1 cellular context compared by ENCODE assay signal in genomic region chr19:54159352-54160181, GRCh38.
TF ChIP-seq lines count a peak whose summit lies in the region.

TSS of gene LENG1 (minus strand) at chr19:54159721. CDS start at chr19:54159695, 26 bp downstream.

TF ChIP-seq in HepG2, 621 proteins besides CTCF, POLR2A, EP300 and RAD21 (continued from another document and continues in another):
- TF ChIP-seq, protein P1, sequence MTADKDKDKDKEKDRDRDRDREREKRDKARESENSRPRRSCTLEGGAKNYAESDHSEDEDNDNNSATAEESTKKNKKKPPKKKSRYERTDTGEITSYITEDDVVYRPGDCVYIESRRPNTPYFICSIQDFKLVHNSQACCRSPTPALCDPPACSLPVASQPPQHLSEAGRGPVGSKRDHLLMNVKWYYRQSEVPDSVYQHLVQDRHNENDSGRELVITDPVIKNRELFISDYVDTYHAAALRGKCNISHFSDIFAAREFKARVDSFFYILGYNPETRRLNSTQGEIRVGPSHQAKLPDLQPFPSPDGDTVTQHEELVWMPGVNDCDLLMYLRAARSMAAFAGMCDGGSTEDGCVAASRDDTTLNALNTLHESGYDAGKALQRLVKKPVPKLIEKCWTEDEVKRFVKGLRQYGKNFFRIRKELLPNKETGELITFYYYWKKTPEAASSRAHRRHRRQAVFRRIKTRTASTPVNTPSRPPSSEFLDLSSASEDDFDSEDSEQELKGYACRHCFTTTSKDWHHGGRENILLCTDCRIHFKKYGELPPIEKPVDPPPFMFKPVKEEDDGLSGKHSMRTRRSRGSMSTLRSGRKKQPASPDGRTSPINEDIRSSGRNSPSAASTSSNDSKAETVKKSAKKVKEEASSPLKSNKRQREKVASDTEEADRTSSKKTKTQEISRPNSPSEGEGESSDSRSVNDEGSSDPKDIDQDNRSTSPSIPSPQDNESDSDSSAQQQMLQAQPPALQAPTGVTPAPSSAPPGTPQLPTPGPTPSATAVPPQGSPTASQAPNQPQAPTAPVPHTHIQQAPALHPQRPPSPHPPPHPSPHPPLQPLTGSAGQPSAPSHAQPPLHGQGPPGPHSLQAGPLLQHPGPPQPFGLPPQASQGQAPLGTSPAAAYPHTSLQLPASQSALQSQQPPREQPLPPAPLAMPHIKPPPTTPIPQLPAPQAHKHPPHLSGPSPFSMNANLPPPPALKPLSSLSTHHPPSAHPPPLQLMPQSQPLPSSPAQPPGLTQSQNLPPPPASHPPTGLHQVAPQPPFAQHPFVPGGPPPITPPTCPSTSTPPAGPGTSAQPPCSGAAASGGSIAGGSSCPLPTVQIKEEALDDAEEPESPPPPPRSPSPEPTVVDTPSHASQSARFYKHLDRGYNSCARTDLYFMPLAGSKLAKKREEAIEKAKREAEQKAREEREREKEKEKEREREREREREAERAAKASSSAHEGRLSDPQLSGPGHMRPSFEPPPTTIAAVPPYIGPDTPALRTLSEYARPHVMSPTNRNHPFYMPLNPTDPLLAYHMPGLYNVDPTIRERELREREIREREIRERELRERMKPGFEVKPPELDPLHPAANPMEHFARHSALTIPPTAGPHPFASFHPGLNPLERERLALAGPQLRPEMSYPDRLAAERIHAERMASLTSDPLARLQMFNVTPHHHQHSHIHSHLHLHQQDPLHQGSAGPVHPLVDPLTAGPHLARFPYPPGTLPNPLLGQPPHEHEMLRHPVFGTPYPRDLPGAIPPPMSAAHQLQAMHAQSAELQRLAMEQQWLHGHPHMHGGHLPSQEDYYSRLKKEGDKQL (CRISPR knock-in tag; IDR thresholded peaks at IDR 0.05; ENCODE audit: low read depth) = no peak
- TF ChIP-seq ATF7-NPFF (CRISPR knock-in tag; IDR thresholded peaks at IDR 0.05; ENCODE audit: low read depth) (0 out of 2 replicates have a peak, but pooled peaks have one; percentile 64), ZBTB2 (CRISPR knock-in tag; IDR thresholded peaks at IDR 0.05; ENCODE audit: low read depth) (no peak), POLR2AphosphoS5 (IDR thresholded peaks at IDR 0.05; ENCODE audit: low read depth, low read length) (peak; percentile 65), ISL2 (CRISPR knock-in tag; IDR thresholded peaks at IDR 0.05) (no peak), ZSCAN12 (CRISPR knock-in tag; IDR thresholded peaks at IDR 0.05) (no peak), NR2F6 (IDR thresholded peaks at IDR 0.05) (no peak), NR2F6 (CRISPR knock-in tag; IDR thresholded peaks at IDR 0.05) (no peak), FLYWCH1 (CRISPR knock-in tag; IDR thresholded peaks at IDR 0.05) (no peak), ZFP37 (CRISPR knock-in tag; IDR thresholded peaks at IDR 0.05; ENCODE audit: borderline replicate concordance) (no peak), MED1 (CRISPR knock-in tag; IDR thresholded peaks at IDR 0.05) (no peak), ZNF30 (CRISPR knock-in tag; IDR thresholded peaks at IDR 0.05) (no peak), AKAP8 (CRISPR knock-in tag; IDR thresholded peaks at IDR 0.05) (no peak), NCOA1 (CRISPR knock-in tag; IDR thresholded peaks at IDR 0.05) (no peak; the same call in 1 of the 2 replicates), ZSCAN30 (CRISPR knock-in tag; IDR thresholded peaks at IDR 0.05) (no peak), LCORL (IDR thresholded peaks at IDR 0.05) (no peak), LCORL (CRISPR knock-in tag; IDR thresholded peaks at IDR 0.05) (peak; percentile 51), ZSCAN9 (CRISPR knock-in tag; IDR thresholded peaks at IDR 0.05; ENCODE audit: borderline replicate concordance) (peak; percentile 47; the same call in 1 of the 2 replicates), SMYD3 (CRISPR knock-in tag; IDR thresholded peaks at IDR 0.05) (peak; percentile 83; the same call in 1 of the 2 replicates), CREM (IDR thresholded peaks at IDR 0.05) (peak; percentile 88), CREM (CRISPR knock-in tag; IDR thresholded peaks at IDR 0.05) (no peak), TSC22D2 (CRISPR knock-in tag; IDR thresholded peaks at IDR 0.05; ENCODE audit: borderline replicate concordance) (peak; percentile 90; the same call in 1 of the 2 replicates), ZSCAN22 (CRISPR knock-in tag; IDR thresholded peaks at IDR 0.05) (no peak), HDAC1 (CRISPR knock-in tag; IDR thresholded peaks at IDR 0.05) (peak; percentile 92), ZNF83 (CRISPR knock-in tag; IDR thresholded peaks at IDR 0.05; ENCODE audit: borderline replicate concordance) (no peak), ZNF33A (CRISPR knock-in tag; IDR thresholded peaks at IDR 0.05; ENCODE audit: borderline replicate concordance) (no peak), ZXDC (CRISPR knock-in tag; IDR thresholded peaks at IDR 0.05) (0 out of 2 replicates have a peak, but pooled peaks have one; percentile 38), SALL2 (CRISPR knock-in tag; IDR thresholded peaks at IDR 0.05) (peak; percentile 81; the same call in 1 of the 2 replicates), ZNF232 (CRISPR knock-in tag; IDR thresholded peaks at IDR 0.05; ENCODE audit: borderline replicate concordance) (no peak), NFYC (CRISPR knock-in tag; IDR thresholded peaks at IDR 0.05) (peak; percentile 98), BORCS8-MEF2B (CRISPR knock-in tag; IDR thresholded peaks at IDR 0.05) (peak; percentile 39; the same call in 1 of the 2 replicates), ZNF75D (CRISPR knock-in tag; IDR thresholded peaks at IDR 0.05; ENCODE audit: borderline replicate concordance) (no peak), ZNF484 (CRISPR knock-in tag; IDR thresholded peaks at IDR 0.05; ENCODE audit: borderline replicate concordance, low read depth) (no peak), SMARCC2 (IDR thresholded peaks at IDR 0.05) (no peak), SRF (IDR thresholded peaks at IDR 0.05; ENCODE audit: low read depth, low read length) (no peak), MXD4 (CRISPR knock-in tag; IDR thresholded peaks at IDR 0.05) (no peak; the same call in 1 of the 2 replicates), KLF16 (CRISPR knock-in tag; IDR thresholded peaks at IDR 0.05) (peak in 1 of 2 experiments; percentile 50; a peak in 2 of 4 replicates), TBX2 (CRISPR knock-in tag; IDR thresholded peaks at IDR 0.05; ENCODE audit: borderline replicate concordance) (peak; percentile 45; the same call in 1 of the 2 replicates), GZF1 (CRISPR knock-in tag; IDR thresholded peaks at IDR 0.05) (no peak), ZNF562 (CRISPR knock-in tag; IDR thresholded peaks at IDR 0.05; ENCODE audit: borderline replicate concordance) (no peak), GATA4 (IDR thresholded peaks at IDR 0.05; ENCODE audit: borderline replicate concordance, low read depth) (peak; percentile 56; the same call in 1 of the 2 replicates), ZBTB42 (CRISPR knock-in tag; IDR thresholded peaks at IDR 0.05) (no peak), FOXO1 (CRISPR knock-in tag; IDR thresholded peaks at IDR 0.05) (peak; percentile 13; the same call in 1 of the 2 replicates), ZNF720 (CRISPR knock-in tag; IDR thresholded peaks at IDR 0.05) (no peak), REXO4 (CRISPR knock-in tag; IDR thresholded peaks at IDR 0.05; ENCODE audit: borderline replicate concordance) (no peak), DBP (CRISPR knock-in tag; IDR thresholded peaks at IDR 0.05; ENCODE audit: not compliant biosample characterization) (no peak), ZNF331 (CRISPR knock-in tag; IDR thresholded peaks at IDR 0.05) (0 out of 2 replicates have a peak, but pooled peaks have one; percentile 27)
- TF ChIP-seq, protein P2, sequence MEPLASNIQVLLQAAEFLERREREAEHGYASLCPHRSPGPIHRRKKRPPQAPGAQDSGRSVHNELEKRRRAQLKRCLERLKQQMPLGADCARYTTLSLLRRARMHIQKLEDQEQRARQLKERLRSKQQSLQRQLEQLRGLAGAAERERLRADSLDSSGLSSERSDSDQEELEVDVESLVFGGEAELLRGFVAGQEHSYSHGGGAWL (CRISPR knock-in tag; IDR thresholded peaks at IDR 0.05) = peak; percentile 41; the same call in 1 of the 2 replicates
- TF ChIP-seq, protein P3, sequence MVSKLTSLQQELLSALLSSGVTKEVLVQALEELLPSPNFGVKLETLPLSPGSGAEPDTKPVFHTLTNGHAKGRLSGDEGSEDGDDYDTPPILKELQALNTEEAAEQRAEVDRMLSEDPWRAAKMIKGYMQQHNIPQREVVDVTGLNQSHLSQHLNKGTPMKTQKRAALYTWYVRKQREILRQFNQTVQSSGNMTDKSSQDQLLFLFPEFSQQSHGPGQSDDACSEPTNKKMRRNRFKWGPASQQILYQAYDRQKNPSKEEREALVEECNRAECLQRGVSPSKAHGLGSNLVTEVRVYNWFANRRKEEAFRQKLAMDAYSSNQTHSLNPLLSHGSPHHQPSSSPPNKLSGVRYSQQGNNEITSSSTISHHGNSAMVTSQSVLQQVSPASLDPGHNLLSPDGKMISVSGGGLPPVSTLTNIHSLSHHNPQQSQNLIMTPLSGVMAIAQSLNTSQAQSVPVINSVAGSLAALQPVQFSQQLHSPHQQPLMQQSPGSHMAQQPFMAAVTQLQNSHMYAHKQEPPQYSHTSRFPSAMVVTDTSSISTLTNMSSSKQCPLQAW (CRISPR knock-in tag; IDR thresholded peaks at IDR 0.05) = peak; percentile 42; the same call in 1 of the 2 replicates
- TF ChIP-seq, protein P4, sequence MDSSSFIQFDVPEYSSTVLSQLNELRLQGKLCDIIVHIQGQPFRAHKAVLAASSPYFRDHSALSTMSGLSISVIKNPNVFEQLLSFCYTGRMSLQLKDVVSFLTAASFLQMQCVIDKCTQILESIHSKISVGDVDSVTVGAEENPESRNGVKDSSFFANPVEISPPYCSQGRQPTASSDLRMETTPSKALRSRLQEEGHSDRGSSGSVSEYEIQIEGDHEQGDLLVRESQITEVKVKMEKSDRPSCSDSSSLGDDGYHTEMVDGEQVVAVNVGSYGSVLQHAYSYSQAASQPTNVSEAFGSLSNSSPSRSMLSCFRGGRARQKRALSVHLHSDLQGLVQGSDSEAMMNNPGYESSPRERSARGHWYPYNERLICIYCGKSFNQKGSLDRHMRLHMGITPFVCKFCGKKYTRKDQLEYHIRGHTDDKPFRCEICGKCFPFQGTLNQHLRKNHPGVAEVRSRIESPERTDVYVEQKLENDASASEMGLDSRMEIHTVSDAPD (CRISPR knock-in tag; IDR thresholded peaks at IDR 0.05) = 0 out of 2 replicates have a peak, but pooled peaks have one; percentile 7
- TF ChIP-seq, protein P5, sequence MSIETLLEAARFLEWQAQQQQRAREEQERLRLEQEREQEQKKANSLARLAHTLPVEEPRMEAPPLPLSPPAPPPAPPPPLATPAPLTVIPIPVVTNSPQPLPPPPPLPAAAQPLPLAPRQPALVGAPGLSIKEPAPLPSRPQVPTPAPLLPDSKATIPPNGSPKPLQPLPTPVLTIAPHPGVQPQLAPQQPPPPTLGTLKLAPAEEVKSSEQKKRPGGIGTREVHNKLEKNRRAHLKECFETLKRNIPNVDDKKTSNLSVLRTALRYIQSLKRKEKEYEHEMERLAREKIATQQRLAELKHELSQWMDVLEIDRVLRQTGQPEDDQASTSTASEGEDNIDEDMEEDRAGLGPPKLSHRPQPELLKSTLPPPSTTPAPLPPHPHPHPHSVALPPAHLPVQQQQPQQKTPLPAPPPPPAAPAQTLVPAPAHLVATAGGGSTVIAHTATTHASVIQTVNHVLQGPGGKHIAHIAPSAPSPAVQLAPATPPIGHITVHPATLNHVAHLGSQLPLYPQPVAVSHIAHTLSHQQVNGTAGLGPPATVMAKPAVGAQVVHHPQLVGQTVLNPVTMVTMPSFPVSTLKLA (IDR thresholded peaks at IDR 0.05) = peak; percentile 29
- TF ChIP-seq, protein P6, sequence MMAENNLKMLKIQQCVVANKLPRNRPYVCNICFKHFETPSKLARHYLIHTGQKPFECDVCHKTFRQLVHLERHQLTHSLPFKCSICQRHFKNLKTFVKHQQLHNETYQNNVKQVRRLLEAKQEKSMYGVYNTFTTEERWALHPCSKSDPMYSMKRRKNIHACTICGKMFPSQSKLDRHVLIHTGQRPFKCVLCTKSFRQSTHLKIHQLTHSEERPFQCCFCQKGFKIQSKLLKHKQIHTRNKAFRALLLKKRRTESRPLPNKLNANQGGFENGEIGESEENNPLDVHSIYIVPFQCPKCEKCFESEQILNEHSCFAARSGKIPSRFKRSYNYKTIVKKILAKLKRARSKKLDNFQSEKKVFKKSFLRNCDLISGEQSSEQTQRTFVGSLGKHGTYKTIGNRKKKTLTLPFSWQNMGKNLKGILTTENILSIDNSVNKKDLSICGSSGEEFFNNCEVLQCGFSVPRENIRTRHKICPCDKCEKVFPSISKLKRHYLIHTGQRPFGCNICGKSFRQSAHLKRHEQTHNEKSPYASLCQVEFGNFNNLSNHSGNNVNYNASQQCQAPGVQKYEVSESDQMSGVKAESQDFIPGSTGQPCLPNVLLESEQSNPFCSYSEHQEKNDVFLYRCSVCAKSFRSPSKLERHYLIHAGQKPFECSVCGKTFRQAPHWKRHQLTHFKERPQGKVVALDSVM (CRISPR knock-in tag; IDR thresholded peaks at IDR 0.05) = no peak
